Comparison of ENCODE assay signal across 2 cellular contexts in genomic region chr14:76763362-76764041, GRCh38.
TF ChIP-seq lines count a peak whose summit lies in the region.

No MANE protein-coding gene starts in this region.

TF ChIP-seq in endothelial cell of umbilical vein, 7 proteins besides CTCF, POLR2A, EP300 and RAD21 (continued from another document):
- no peak for TF ChIP-seq FOS (IDR thresholded peaks at IDR 0.05; ENCODE audit: borderline replicate concordance, insufficient read depth, low read length)
- TF ChIP-seq JUN (IDR thresholded peaks at IDR 0.05; ENCODE audit: borderline replicate concordance, insufficient read depth, insufficient read length, low read depth), result no peak
- TF ChIP-seq GATA2 (IDR thresholded peaks at IDR 0.05; ENCODE audit: insufficient read depth, insufficient read length, low read depth, low read length), result no peak
- TF ChIP-seq EZH2 (IDR thresholded peaks at IDR 0.05; ENCODE audit: borderline replicate concordance, low read depth, low read length, severe bottlenecking), result no peak
- no peak for TF ChIP-seq MYC (IDR thresholded peaks at IDR 0.05; ENCODE audit: low read depth, low read length)
- no peak for TF ChIP-seq POLR2AphosphoS5 (IDR thresholded peaks at IDR 0.05; ENCODE audit: insufficient read depth, low read depth, low read length)
TF ChIP-seq in endothelial cell of umbilical vein: peak in this region for 0.

TF ChIP-seq in neural cell, 6 proteins besides CTCF, POLR2A, EP300 and RAD21 (continued from another document):
- TF ChIP-seq REST (IDR thresholded peaks at IDR 0.05; ENCODE audit: borderline replicate concordance) (no peak), SMC3 (conservative IDR thresholded peaks at IDR 0.05; ENCODE audit: poor library complexity) (no peak)
